In genomic region chr13:32737111-32737571, GRCh38 we compare ENCODE assay signal across 8 cellular contexts.
DNase-seq lines count a peak whose midpoint lies in the region; ATAC-seq, FAIRE-seq and TF ChIP-seq lines count a peak whose summit lies in the region.

No MANE protein-coding gene starts in this region.

- no peaks in the 10 kb centered on the region for H3K36me3 ChIP-seq in effector memory CD4-positive, alpha-beta T cell (ENCODE audit: control insufficient read depth, insufficient read depth, low read length)
- no peaks in the 10 kb centered on the region for H3K36me3 ChIP-seq in pancreas

- 15 to 24% methylated on average over 2 of the region's 2 CpGs for WGBS in pancreas, 2 donors

- FAIRE-seq in pancreas (lab: Jason Lieb, UNC): peak; percentile 91

- H3K27ac ChIP-seq in effector memory CD4-positive, alpha-beta T cell (ENCODE audit: insufficient read depth, low read length, poor library complexity, severe bottlenecking): peak overlapping the region; percentile 54
- peak overlapping the region in 3 of 4 donors; percentile 2 to 71 (median 64) for H3K27ac ChIP-seq in pancreas

- TF ChIP-seq CTCF in AG10803 (conservative IDR thresholded peaks at IDR 0.05; ENCODE audit: low read length) (no peak), pancreas (IDR thresholded peaks at IDR 0.05) (no peak)

- DNase-seq in AG10803 (ENCODE audit: low read depth): peak; percentile 16
- no peak for DNase-seq in effector memory CD4-positive, alpha-beta T cell
- DNase-seq in pancreas: no peak
- no peak for DNase-seq in NCI-H1436 (lab: John Stamatoyannopoulos, UW)
- DNase-seq in superior temporal gyrus (ENCODE audit: extremely low spot score): no peak
- DNase-seq in AG08396 (ENCODE audit: low spot score): no peak

- no peaks in the 10 kb centered on the region for H3K9me3 ChIP-seq in effector memory CD4-positive, alpha-beta T cell (ENCODE audit: control insufficient read depth, low read length)
- no peaks in the 10 kb centered on the region for H3K9me3 ChIP-seq in pancreas

- intact Hi-C loops in pancreas (cut with DNase I): no loop called here

- no peaks in the 10 kb centered on the region for H3K27me3 ChIP-seq in effector memory CD4-positive, alpha-beta T cell (replicated peaks; ENCODE audit: control insufficient read depth, insufficient read depth, low read length, poor library complexity, severe bottlenecking)
- no peaks in the 10 kb centered on the region for H3K27me3 ChIP-seq in pancreas

- H3K4me1 ChIP-seq in effector memory CD4-positive, alpha-beta T cell (ENCODE audit: control insufficient read depth, insufficient read depth, low read length, poor library complexity, severe bottlenecking): no peaks in the 10 kb centered on the region
- H3K4me1 ChIP-seq in pancreas: peaks cover 0 to 32% (median 16%) of the 10 kb centered on the region in 3 donors

- peak; percentile 81 for ATAC-seq in GM19395 (IDR thresholded peaks at IDR 0.05; ENCODE audit: unreplicated experiment)
- ATAC-seq in HG03558 (IDR thresholded peaks at IDR 0.05; ENCODE audit: extremely low read depth, unreplicated experiment): peak; percentile 46
- ATAC-seq in pancreas: peak; percentile 24 to 79 (median 71)

- H3K4me3 ChIP-seq in AG10803 (ENCODE audit: low read length): peak overlapping the region; percentile 51
- peak overlapping the region; percentile 41 for H3K4me3 ChIP-seq in effector memory CD4-positive, alpha-beta T cell (ENCODE audit: insufficient read depth, low read depth, low read length, poor library complexity, severe bottlenecking)
- peak overlapping the region in 2 of 4 donors; percentile 6 to 24 for H3K4me3 ChIP-seq in pancreas
